8 cellular contexts compared by ENCODE assay signal in the genomic region with DNA sequence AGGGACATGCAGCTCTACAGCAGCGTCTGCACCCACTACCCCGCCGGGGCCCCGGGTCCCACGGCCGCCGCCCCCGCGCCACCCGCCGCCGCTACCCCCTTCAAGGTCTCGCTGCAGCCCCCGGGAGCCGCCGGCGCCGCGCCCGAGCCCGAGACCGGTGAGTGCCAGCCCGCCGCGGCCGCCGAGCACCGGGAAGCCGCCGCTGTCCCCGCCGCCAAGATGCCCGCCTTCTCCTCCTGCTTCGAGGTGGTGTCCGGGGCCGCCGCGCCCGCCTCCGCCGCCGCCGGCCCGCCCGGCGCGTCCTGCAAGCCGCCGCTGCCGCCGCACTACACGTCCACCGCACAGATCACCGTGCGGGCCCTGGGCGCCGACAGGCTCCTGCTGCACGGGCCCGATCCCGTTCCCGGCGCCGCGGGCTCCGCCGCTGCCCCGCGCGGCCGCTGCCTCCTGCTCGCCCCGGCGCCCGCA. TPM values are rescaled to one million over a fixed set of nuclear protein-coding genes. Genes with fewer than 3 reads are reported as not detected.
DNase-seq lines count a peak whose midpoint lies in the region; ATAC-seq lines count a peak whose summit lies in the region.

No MANE protein-coding gene starts in this region.

- H3K4me1 ChIP-seq in BLaER1 treated with 17β-estradiol and CSF1 and Interleukin-3, amounts not matched to agents 10 nM and 100 nM: peaks cover 33 to 54% (median 43%) of the 10 kb centered on the region in 10 experiments
- H3K4me1 ChIP-seq in adipocyte (ENCODE audit: control insufficient read depth, insufficient read depth, low read length) (peaks cover 33% of the 10 kb centered on the region), stomach smooth muscle (ENCODE audit: control insufficient read depth, insufficient read depth, low read length) (peaks cover 7% of the 10 kb centered on the region)

- peaks cover 1 to 44% (median 19%) of the 10 kb centered on the region in 11 experiments; a peak in 17 of 22 replicates for H3K36me3 ChIP-seq in BLaER1 treated with 17β-estradiol and CSF1 and Interleukin-3, amounts not matched to agents 10 nM and 100 nM
- H3K36me3 ChIP-seq in adipocyte (ENCODE audit: control insufficient read depth, insufficient read depth, low read length, severe bottlenecking): peaks cover 7% of the 10 kb centered on the region
- no peaks in the 10 kb centered on the region for H3K36me3 ChIP-seq in stomach smooth muscle (ENCODE audit: control insufficient read depth in 2 of 2, insufficient read depth in 2 of 2, low read length in 2 of 2)

- H3K9me3 ChIP-seq in BLaER1 treated with 17β-estradiol and CSF1 and Interleukin-3, amounts not matched to agents 10 nM and 100 nM (replicated peaks in 1 of 11): no peaks in the 10 kb centered on the region
- H3K9me3 ChIP-seq in adipocyte (ENCODE audit: control insufficient read depth, low read length): no peaks in the 10 kb centered on the region
- H3K9me3 ChIP-seq in stomach smooth muscle (ENCODE audit: control insufficient read depth in 2 of 2, low read length in 2 of 2): no peaks in the 10 kb centered on the region

- peaks cover 0 to 28% (median 22%) of the 10 kb centered on the region in 11 experiments; a peak in 15 of 22 replicates for H3K27me3 ChIP-seq in BLaER1 treated with 17β-estradiol and CSF1 and Interleukin-3, amounts not matched to agents 10 nM and 100 nM
- H3K27me3 ChIP-seq in adipocyte (replicated peaks; ENCODE audit: control insufficient read depth, insufficient read depth, low read length): no peaks in the 10 kb centered on the region
- no peaks in the 10 kb centered on the region for H3K27me3 ChIP-seq in stomach smooth muscle (ENCODE audit: control insufficient read depth in 1 of 2, insufficient read depth in 2 of 2, low read length in 2 of 2)

- peak overlapping the region; percentile 92 to 100 (median 97) for H3K4me3 ChIP-seq in BLaER1 treated with 17β-estradiol and CSF1 and Interleukin-3, amounts not matched to agents 10 nM and 100 nM
- peak overlapping the region; percentile 98 for H3K4me3 ChIP-seq in adipocyte (ENCODE audit: low read length)
- H3K4me3 ChIP-seq in stomach smooth muscle (ENCODE audit: low read length in 2 of 2): peak overlapping the region; percentile 53 to 88

- peak overlapping the region; percentile 78 to 98 (median 86); a peak in 21 of 22 replicates for H3K4me2 ChIP-seq in BLaER1 treated with 17β-estradiol and CSF1 and Interleukin-3, amounts not matched to agents 10 nM and 100 nM

- DNase-seq in adipocyte (ENCODE audit: low read depth): no peak
- DNase-seq in iPS-NIHi7 (ENCODE audit: extremely low spot score): peak; percentile 27
- no peak for DNase-seq in left colon
- DNase-seq in NCI-H446 treated with DMSO at 0.1 percent for 48 hours (lab: John Stamatoyannopoulos, UW): no peak

- peak overlapping the region; percentile 93 to 100 (median 96) for H3K27ac ChIP-seq in BLaER1 treated with 17β-estradiol and CSF1 and Interleukin-3, amounts not matched to agents 10 nM and 100 nM
- H3K27ac ChIP-seq in stomach smooth muscle (ENCODE audit: low read length): peak overlapping the region; percentile 55

- H4K20me1 ChIP-seq in BLaER1 treated with 17β-estradiol and CSF1 and Interleukin-3, amounts not matched to agents 10 nM and 100 nM: peaks cover 0 to 50% (median 39%) of the 10 kb centered on the region in 11 experiments; a peak in 16 of 22 replicates

- intact Hi-C loops in left colon (cut with DNase I, micrococcal nuclease): no loop called here

- peak; percentile 13 for ATAC-seq in GM19328 (IDR thresholded peaks at IDR 0.05; ENCODE audit: unreplicated experiment)
- peak; percentile 25 for ATAC-seq in HG03439 (IDR thresholded peaks at IDR 0.05; ENCODE audit: unreplicated experiment)
- no peak for ATAC-seq in left colon

- H3K9ac ChIP-seq in BLaER1 treated with 17β-estradiol and CSF1 and Interleukin-3, amounts not matched to agents 10 nM and 100 nM: peak overlapping the region; percentile 94 to 100 (median 99)
- H3K9ac ChIP-seq in adipocyte (ENCODE audit: low read length) (peak overlapping the region; percentile 90), stomach smooth muscle (ENCODE audit: low read length in 2 of 2) (peak overlapping the region; percentile 42 to 80)

RNA-seq across cellular contexts. Expression of a gene that starts 0.6 kb away (rescaled TPM):
- total RNA-seq in left colon: 10 to 100 TPM; 10.2 to 23.0 TPM
